Comparison of ENCODE assay signal across 9 cellular contexts in the genomic region with DNA sequence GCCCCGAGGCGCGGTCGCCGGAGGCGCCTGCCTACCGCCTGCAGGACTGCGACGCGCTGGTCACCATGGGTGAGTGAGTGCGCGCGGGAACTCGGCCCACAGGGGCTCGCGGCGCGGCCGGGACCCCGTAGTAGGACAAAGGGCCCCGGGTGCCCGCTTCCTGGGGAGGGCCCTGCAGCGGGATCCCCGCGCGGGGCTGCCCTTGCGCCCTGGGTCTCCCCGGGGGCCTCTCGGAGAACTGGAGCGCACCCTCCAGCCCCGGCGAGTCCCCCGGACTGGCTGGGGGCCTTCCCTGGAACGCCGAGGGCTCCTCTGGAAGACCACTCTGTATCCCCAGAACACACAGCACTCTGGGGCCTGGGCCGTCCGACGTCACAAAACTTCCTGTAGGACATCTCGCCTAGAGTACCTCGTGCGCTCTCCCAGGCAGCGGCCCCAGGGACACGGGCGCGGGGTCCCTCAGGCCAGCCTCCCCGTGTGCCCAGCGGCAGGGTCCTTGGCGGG.
A peak's percentile ranks its signal among the peaks of the same experiment; 100 is the strongest.
DNase-seq lines count a peak whose midpoint lies in the region; TF ChIP-seq lines count a peak whose summit lies in the region.
"Had no signal": no experiment of that assay in that cellular context is flagged by ENCODE, and none has a peak within 500 bp of the region (broad histone marks: within the 10 kb centered on the region; RNA-seq: fewer than 3 reads in every experiment).

No MANE protein-coding gene starts in this region.

- DNase-seq in NCI-H2171 treated with DMSO at 0.1 percent for 48 hours (lab: John Stamatoyannopoulos, UW) (peak; percentile 12), NCI-H2171 (lab: John Stamatoyannopoulos, UW) (no peak), KBM-7 (peak; percentile 56), endodermal cell (no peak), CD1c-positive myeloid dendritic cell (ENCODE audit: extremely low spot score) (no peak), NCI-H446 treated with DMSO at 0.1 percent for 48 hours (lab: John Stamatoyannopoulos, UW) (no peak), NCI-H2227 (lab: John Stamatoyannopoulos, UW; ENCODE audit: unreplicated experiment) (no peak)
- DNase-seq: ACHN had no signal

- no peak for TF ChIP-seq CTCF in endodermal cell (conservative IDR thresholded peaks at IDR 0.05)

- H3K9me3 Mint-ChIP-seq in endodermal cell: no peaks in the 10 kb centered on the region

- WGBS in endodermal cell (ENCODE audit: insufficient coverage in 1 of 2, insufficient read length in 1 of 2), 2 experiments: 0% methylated on average over 48 of the region's 48 CpGs; no CpG with 5 or more reads in 1 of the 2 experiments

- H3K36me3 Mint-ChIP-seq in endodermal cell (ENCODE audit: low read depth): no peaks in the 10 kb centered on the region

- H3K27ac ChIP-seq in endodermal cell (ENCODE audit: low read depth, low read length): no peak overlapping the region
- peak overlapping the region in 12 of 21 experiments; percentile 74 to 98 (median 92) for H3K27ac ChIP-seq in skin epidermis

- peak overlapping the region; percentile 66 for H3K9ac ChIP-seq in endodermal cell (ENCODE audit: extremely low read depth, low read length, poor library complexity, severe bottlenecking)

- no peaks in the 10 kb centered on the region for H3K27me3 ChIP-seq in endodermal cell (ENCODE audit: control insufficient read depth, insufficient read depth, low read length, poor library complexity, severe bottlenecking)

- H3K4me1 Mint-ChIP-seq in endodermal cell: no peaks in the 10 kb centered on the region

- H3K4me3 Mint-ChIP-seq in endodermal cell: no peak overlapping the region

- in situ Hi-C loops in KBM-7 (cut with MboI; ENCODE audit: low pct_unique_long_range_greater_than_20kb, low sequenced_read_pairs): no loop called here

- H3K36me3 ChIP-seq in endodermal cell (ENCODE audit: control insufficient read depth, insufficient read depth, low read length): no peaks in the 10 kb centered on the region

- peak overlapping the region; percentile 83 for H3K4me3 ChIP-seq in endodermal cell (ENCODE audit: low read length)
- H3K4me3 ChIP-seq in skin epidermis: peak overlapping the region in 6 of 7 experiments; percentile 64 to 80 (median 75)

- H3K4me1 ChIP-seq in endodermal cell (ENCODE audit: control insufficient read depth, insufficient read depth, low read length): peaks cover 4% of the 10 kb centered on the region

- no peaks in the 10 kb centered on the region for H3K27me3 Mint-ChIP-seq in endodermal cell (ENCODE audit: insufficient read depth)

- H3K27ac Mint-ChIP-seq in endodermal cell: no peak overlapping the region

- H3K9me3 ChIP-seq in endodermal cell (ENCODE audit: control insufficient read depth, low read length): no peaks in the 10 kb centered on the region

Comparison
In these comparisons a context has a peak if more than half of its experiments do, and no peak if none do; other contexts are left out.
1. DNase-seq: peak in NCI-H2171 treated with DMSO at 0.1 percent for 48 hours (single experiment) and KBM-7 (single experiment); none in NCI-H2171 (single experiment), endodermal cell (single experiment), CD1c-positive myeloid dendritic cell (single experiment), NCI-H446 treated with DMSO at 0.1 percent for 48 hours (single experiment) and NCI-H2227 (single experiment).